ENCODE assay signal across 8 cellular contexts in the genomic region with DNA sequence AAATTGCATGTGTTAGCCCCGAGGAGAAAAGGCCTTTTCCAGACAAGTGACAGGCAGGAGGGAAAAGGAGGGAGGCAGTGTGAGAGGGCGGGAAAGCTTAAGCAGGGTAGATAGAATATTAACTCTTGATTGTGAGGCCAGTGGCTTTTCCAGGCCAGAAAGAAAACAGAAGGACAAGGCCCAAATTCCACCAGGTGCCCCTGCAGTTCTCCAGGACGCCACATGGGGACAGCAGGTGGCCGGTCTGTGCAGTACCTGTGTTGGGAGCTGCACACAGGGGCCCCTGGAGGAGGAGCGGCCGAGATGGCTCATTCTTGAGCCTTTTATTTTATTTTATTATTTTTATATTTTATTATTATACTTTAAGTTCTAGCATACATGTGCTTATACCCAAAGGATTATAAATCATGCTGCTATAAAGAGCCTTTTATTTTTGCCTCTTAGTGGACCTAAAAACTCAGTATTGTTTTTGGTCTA.
A peak's percentile ranks its signal among the peaks of the same experiment; 100 is the strongest.
DNase-seq lines count a peak whose midpoint lies in the region; ATAC-seq and TF ChIP-seq lines count a peak whose summit lies in the region.

No MANE protein-coding gene starts in this region.

- peaks cover 8 to 16% of the 10 kb centered on the region in 2 donors for H3K4me1 ChIP-seq in neuronal stem cell (ENCODE audit: control insufficient read depth in 2 of 2, insufficient read depth in 1 of 2, low read depth in 1 of 2, low read length in 2 of 2)

- peak; percentile 22 to 24 for ATAC-seq in activated CD4-positive, CD25-positive, alpha-beta regulatory T cell treated with anti-CD3 and anti-CD28 coated beads, Interleukin-2, amount 50 U/mL, for 24 hours
- no peak for ATAC-seq in HG02885 (IDR thresholded peaks at IDR 0.05; ENCODE audit: poor library complexity, unreplicated experiment)

- no peak overlapping the region for H3K27ac ChIP-seq in neuronal stem cell (replicated peaks; ENCODE audit: low read length)

- H4K91ac ChIP-seq in neuronal stem cell (ENCODE audit: low read depth, low read length, poor library complexity), result no peak overlapping the region

- no peak overlapping the region for H3K4me2 ChIP-seq in neuronal stem cell (ENCODE audit: insufficient read depth, low read length, poor library complexity, severe bottlenecking)

- H3K4me3 Mint-ChIP-seq in T-helper 2 cell treated with Interferon-gamma antibody and Interleukin-4, amounts not matched to agents 5 μg/mL and 100 μg/mL, for 36 hours, result no peak overlapping the region

- no peak overlapping the region for H3K9ac ChIP-seq in neuronal stem cell (ENCODE audit: low read depth, low read length, poor library complexity)

- no peak overlapping the region for H3K4ac ChIP-seq in neuronal stem cell (ENCODE audit: low read length)

- peak; percentile 84 for TF ChIP-seq CTCF in epithelial cell of proximal tubule (conservative IDR thresholded peaks at IDR 0.05; ENCODE audit: low read depth, low read length)

- H3K27me3 ChIP-seq in neuronal stem cell (ENCODE audit: control insufficient read depth in 3 of 3, insufficient read depth in 3 of 3, low read depth in 1 of 3, low read length in 3 of 3), result no peaks in the 10 kb centered on the region

- no peak overlapping the region for H3K14ac ChIP-seq in neuronal stem cell (ENCODE audit: low read length)

- H2BK120ac ChIP-seq in neuronal stem cell (ENCODE audit: low read depth, low read length), result no peak overlapping the region

- peaks cover 29% of the 10 kb centered on the region for H3K4me1 Mint-ChIP-seq in T-helper 2 cell treated with Interferon-gamma antibody and Interleukin-4, amounts not matched to agents 5 μg/mL and 100 μg/mL, for 36 hours (ENCODE audit: low read depth)

- no peak overlapping the region for H2AK5ac ChIP-seq in neuronal stem cell (ENCODE audit: low read depth, low read length)

- H2AFZ ChIP-seq in neuronal stem cell (ENCODE audit: low read length), result no peak overlapping the region

- no peaks in the 10 kb centered on the region for H3K36me3 ChIP-seq in neuronal stem cell (replicated peaks in 1 of 2; ENCODE audit: control insufficient read depth in 2 of 2, insufficient read depth in 2 of 2, low read length in 2 of 2)

- DNase-seq in T-helper 2 cell, result peak in 3 of 5 experiments; percentile 21 to 45 (median 44)
- no peak for DNase-seq in T-helper 2 cell treated with Interferon-gamma antibody and Interleukin-4, amounts not matched to agents 5 μg/mL and 100 μg/mL, for 36 hours (ENCODE audit: low spot score)
- peak; percentile 69 for DNase-seq in HuH-7.5 (ENCODE audit: low spot score)
- DNase-seq in epithelial cell of proximal tubule (ENCODE audit: low read depth), result no peak
- peak; percentile 46 for DNase-seq in neuronal stem cell (ENCODE audit: low spot score)
- DNase-seq in NCI-H226, result no peak

- no peak overlapping the region for H2BK15ac ChIP-seq in neuronal stem cell (ENCODE audit: low read length)

- no peak overlapping the region for H2BK5ac ChIP-seq in neuronal stem cell (ENCODE audit: low read length)

- H4K8ac ChIP-seq in neuronal stem cell (ENCODE audit: low read depth, low read length), result no peak overlapping the region

- no peak overlapping the region for H2BK12ac ChIP-seq in neuronal stem cell (ENCODE audit: low read length)

- H3K27ac Mint-ChIP-seq in T-helper 2 cell treated with Interferon-gamma antibody and Interleukin-4, amounts not matched to agents 5 μg/mL and 100 μg/mL, for 36 hours, result no peak overlapping the region

- H3K18ac ChIP-seq in neuronal stem cell (ENCODE audit: low read length), result no peak overlapping the region

- H3K9me3 Mint-ChIP-seq in T-helper 2 cell treated with Interferon-gamma antibody and Interleukin-4, amounts not matched to agents 5 μg/mL and 100 μg/mL, for 36 hours, result no peaks in the 10 kb centered on the region

- peaks cover 57% of the 10 kb centered on the region for H3K36me3 Mint-ChIP-seq in T-helper 2 cell treated with Interferon-gamma antibody and Interleukin-4, amounts not matched to agents 5 μg/mL and 100 μg/mL, for 36 hours (ENCODE audit: low read depth)

- no peaks in the 10 kb centered on the region for H3K9me3 ChIP-seq in neuronal stem cell (replicated peaks in 1 of 2; ENCODE audit: control insufficient read depth in 2 of 2, insufficient read depth in 1 of 2, low read depth in 1 of 2, low read length in 2 of 2)

- WGBS in neuronal stem cell (ENCODE audit: extremely low coverage in 2 of 2, insufficient read length in 2 of 2, insufficient replicate concordance in 1 of 2), 2 donors, result no CpG with 5 or more reads among the region's 6 CpGs

- H3K79me1 ChIP-seq in neuronal stem cell (ENCODE audit: low read depth, low read length), result no peaks in the 10 kb centered on the region

- no peak overlapping the region for H3K4me3 ChIP-seq in epithelial cell of proximal tubule (ENCODE audit: low read depth, low read length)
- H3K4me3 ChIP-seq in neuronal stem cell (ENCODE audit: low read length in 2 of 2), result no peak overlapping the region

- H3K27me3 Mint-ChIP-seq in T-helper 2 cell treated with Interferon-gamma antibody and Interleukin-4, amounts not matched to agents 5 μg/mL and 100 μg/mL, for 36 hours (ENCODE audit: low read depth), result no peaks in the 10 kb centered on the region

- H3K23ac ChIP-seq in neuronal stem cell (ENCODE audit: low read depth, low read length, poor library complexity), result no peak overlapping the region

Comparison
In these comparisons a context has a peak if more than half of its experiments do, and no peak if none do; other contexts are left out.
1. DNase-seq: peak in T-helper 2 cell (3 of 5), HuH-7.5 (single experiment) and neuronal stem cell (single experiment); none in T-helper 2 cell treated with Interferon-gamma antibody and Interleukin-4, amounts not matched to agents 5 μg/mL and 100 μg/mL, for 36 hours (single experiment), epithelial cell of proximal tubule (single experiment) and NCI-H226 (single experiment).